8 cellular contexts compared by ENCODE assay signal in genomic region chr20:18224968-18225568, GRCh38.
A peak's percentile ranks its signal among the peaks of the same experiment; 100 is the strongest.
DNase-seq lines count a peak whose midpoint lies in the region; ATAC-seq and TF ChIP-seq lines count a peak whose summit lies in the region.

No MANE protein-coding gene starts in this region.

- ATAC-seq in T-helper 17 cell (no peak), HG03571 (IDR thresholded peaks at IDR 0.05; ENCODE audit: unreplicated experiment) (no peak)

- intact Hi-C loops in stomach (cut with DNase I; ENCODE audit: low total_unique reads): no loop called here

- no peaks in the 10 kb centered on the region for H3K4me1 Mint-ChIP-seq in T-helper 17 cell

- no peaks in the 10 kb centered on the region for H3K36me3 Mint-ChIP-seq in T-helper 17 cell (ENCODE audit: low read depth)

- H3K9ac ChIP-seq in iPS-15b (ENCODE audit: low read depth, low read length): peak overlapping the region; percentile 5

- H3K9me3 ChIP-seq in iPS-15b (ENCODE audit: control insufficient read depth, insufficient read depth, low read length) (no peaks in the 10 kb centered on the region), stomach (no peaks in the 10 kb centered on the region), T-helper 17 cell (ENCODE audit: control insufficient read depth, low read length, poor library complexity, severe bottlenecking) (no peaks in the 10 kb centered on the region)

- H3K27ac ChIP-seq in stomach: no peak overlapping the region

- H3K27me3 ChIP-seq in iPS-15b (ENCODE audit: control insufficient read depth, insufficient read depth, low read length) (no peaks in the 10 kb centered on the region), stomach (no peaks in the 10 kb centered on the region)

- in situ Hi-C loops in astrocyte of the spinal cord (cut with HindIII; ENCODE audit: low sequenced_read_pairs): no loop called here

- H3K27me3 Mint-ChIP-seq in T-helper 17 cell: peaks cover 46% of the 10 kb centered on the region

- peaks cover 3% of the 10 kb centered on the region for H3K4me1 ChIP-seq in iPS-15b (ENCODE audit: control insufficient read depth, insufficient read depth, low read length)
- peaks cover 8 to 16% (median 11%) of the 10 kb centered on the region in 4 donors for H3K4me1 ChIP-seq in stomach

- no peak for TF ChIP-seq POLR2A in stomach (IDR thresholded peaks at IDR 0.05)

- no peak for TF ChIP-seq CTCF in astrocyte of the spinal cord (IDR thresholded peaks at IDR 0.05; ENCODE audit: low read depth, low read length)
- TF ChIP-seq CTCF in stomach (IDR thresholded peaks at IDR 0.05): no peak

- H3K4me3 ChIP-seq in astrocyte of the spinal cord (ENCODE audit: low read depth, low read length) (no peak overlapping the region), iPS-15b (ENCODE audit: low read depth, low read length) (no peak overlapping the region), stomach (no peak overlapping the region)

- no peak overlapping the region for H3K4me3 Mint-ChIP-seq in T-helper 17 cell

- peak; percentile 74 for DNase-seq in HPDE6-E6E7 (ENCODE audit: extremely low spot score)
- DNase-seq in astrocyte of the spinal cord (ENCODE audit: low read depth, low spot score): peak; percentile 71
- peak; percentile 48 for DNase-seq in stomach
- DNase-seq in NCI-H510A (lab: John Stamatoyannopoulos, UW): no peak
- DNase-seq in T-helper 17 cell: no peak
- no peak for DNase-seq in KG1 (lab: John Stamatoyannopoulos, UW)

- H3K36me3 ChIP-seq in iPS-15b (ENCODE audit: control insufficient read depth, insufficient read depth, low read length) (no peaks in the 10 kb centered on the region), stomach (no peaks in the 10 kb centered on the region)

- WGBS in stomach, 5 donors: 15 to 25% (median 21%) methylated on average over 9 of the region's 9 CpGs

- H3K27ac Mint-ChIP-seq in T-helper 17 cell: no peak overlapping the region

- TF ChIP-seq EP300 in stomach (IDR thresholded peaks at IDR 0.05): no peak

Comparison
In these comparisons a context has a peak if more than half of its experiments do, and no peak if none do; other contexts are left out.
1. DNase-seq: peak in HPDE6-E6E7 (single experiment), astrocyte of the spinal cord (single experiment) and stomach (single experiment); none in NCI-H510A (single experiment), T-helper 17 cell (0 of 3) and KG1 (single experiment).